1 cellular context compared by ENCODE assay signal in the genomic region with DNA sequence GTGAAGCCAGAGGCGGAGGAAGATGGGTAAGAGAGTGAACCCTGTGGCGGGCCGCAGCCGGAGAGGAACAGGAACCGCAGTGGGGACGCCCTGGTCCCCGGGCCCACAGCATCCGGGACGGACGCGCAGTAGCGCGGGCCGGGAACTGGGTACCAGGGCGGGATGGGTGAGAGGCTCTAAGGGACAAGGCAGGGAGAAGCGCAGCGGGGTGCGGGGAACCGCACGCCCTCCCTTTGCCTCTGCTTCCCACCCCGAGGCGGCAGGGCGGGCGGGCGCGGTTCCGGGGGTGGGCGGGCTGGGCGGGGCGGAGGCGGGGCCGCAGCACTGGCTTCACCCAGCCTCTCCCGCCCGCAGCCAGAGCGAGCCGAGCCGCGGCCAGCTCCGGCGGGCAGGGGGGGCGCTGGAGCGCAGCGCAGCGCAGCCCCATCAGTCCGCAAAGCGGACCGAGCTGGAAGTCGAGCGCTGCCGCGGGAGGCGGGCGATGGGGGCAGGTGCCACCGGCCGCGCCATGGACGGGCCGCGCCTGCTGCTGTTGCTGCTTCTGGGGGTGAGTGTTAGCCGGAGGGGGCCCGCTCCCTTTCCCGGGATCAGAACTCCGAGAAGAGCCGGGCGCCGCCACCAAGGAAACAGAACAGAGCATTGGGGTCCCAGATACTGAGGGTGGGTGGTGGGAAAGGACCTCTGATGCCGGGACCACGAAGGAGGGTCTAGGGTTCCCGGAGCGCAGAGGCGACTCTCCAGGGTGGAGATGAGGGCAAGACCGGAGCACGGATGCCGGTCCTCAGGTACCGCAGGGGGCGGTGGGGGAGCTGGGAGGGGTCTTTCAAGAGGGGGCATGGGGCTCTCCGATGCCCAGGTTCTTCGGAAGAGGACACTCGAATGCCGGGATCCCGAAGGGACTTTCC.
TF ChIP-seq lines count a peak whose summit lies in the region.

A gene with protein sequence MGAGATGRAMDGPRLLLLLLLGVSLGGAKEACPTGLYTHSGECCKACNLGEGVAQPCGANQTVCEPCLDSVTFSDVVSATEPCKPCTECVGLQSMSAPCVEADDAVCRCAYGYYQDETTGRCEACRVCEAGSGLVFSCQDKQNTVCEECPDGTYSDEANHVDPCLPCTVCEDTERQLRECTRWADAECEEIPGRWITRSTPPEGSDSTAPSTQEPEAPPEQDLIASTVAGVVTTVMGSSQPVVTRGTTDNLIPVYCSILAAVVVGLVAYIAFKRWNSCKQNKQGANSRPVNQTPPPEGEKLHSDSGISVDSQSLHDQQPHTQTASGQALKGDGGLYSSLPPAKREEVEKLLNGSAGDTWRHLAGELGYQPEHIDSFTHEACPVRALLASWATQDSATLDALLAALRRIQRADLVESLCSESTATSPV (plus strand): TSS at position 357 of the 905 bp plus-strand sequence. CDS start 125 bp downstream, at position 482.

TF ChIP-seq in endothelial cell of umbilical vein, 7 proteins besides CTCF, POLR2A, EP300 and RAD21:
- no peak for TF ChIP-seq FOS (IDR thresholded peaks at IDR 0.05; ENCODE audit: borderline replicate concordance, insufficient read depth, low read length)
- TF ChIP-seq POLR2AphosphoS5 (IDR thresholded peaks at IDR 0.05; ENCODE audit: insufficient read depth, low read depth, low read length): no peak
- no peak for TF ChIP-seq JUN (IDR thresholded peaks at IDR 0.05; ENCODE audit: borderline replicate concordance, insufficient read depth, insufficient read length, low read depth)
